11 cellular contexts compared by ENCODE assay signal in genomic region chr15:55256281-55257013, GRCh38. TPM values are rescaled to one million over a fixed set of nuclear protein-coding genes. Genes with fewer than 3 reads are reported as not detected.
DNase-seq lines count a peak whose midpoint lies in the region; ATAC-seq and TF ChIP-seq lines count a peak whose summit lies in the region.
"Had no signal": no experiment of that assay in that cellular context is flagged by ENCODE, and none has a peak within 500 bp of the region (broad histone marks: within the 10 kb centered on the region; RNA-seq: fewer than 3 reads in every experiment).

No MANE protein-coding gene starts in this region.

- no peak for TF ChIP-seq CTCF in natural killer cell (IDR thresholded peaks at IDR 0.05)

- peak overlapping the region; percentile 77 for H3K4me3 Mint-ChIP-seq in activated naive CD8-positive, alpha-beta T cell treated with anti-CD3 and anti-CD28 coated beads for 36 hours
- peak overlapping the region; percentile 87 for H3K4me3 Mint-ChIP-seq in natural killer cell

- H3K36me3 Mint-ChIP-seq in activated naive CD8-positive, alpha-beta T cell treated with anti-CD3 and anti-CD28 coated beads for 36 hours, result peaks cover 66% of the 10 kb centered on the region
- no peaks in the 10 kb centered on the region for H3K36me3 Mint-ChIP-seq in natural killer cell

- peaks cover 67% of the 10 kb centered on the region for H3K4me1 Mint-ChIP-seq in activated naive CD8-positive, alpha-beta T cell treated with anti-CD3 and anti-CD28 coated beads for 36 hours
- H3K4me1 Mint-ChIP-seq in natural killer cell, result peaks cover 62 to 70% of the 10 kb centered on the region in 2 donors

- H3K27me3 Mint-ChIP-seq in activated naive CD8-positive, alpha-beta T cell treated with anti-CD3 and anti-CD28 coated beads for 36 hours, result no peaks in the 10 kb centered on the region
- H3K27me3 Mint-ChIP-seq in natural killer cell (ENCODE audit: low read depth in 2 of 2), result no peaks in the 10 kb centered on the region

- ATAC-seq in GM18502 (IDR thresholded peaks at IDR 0.05; ENCODE audit: poor library complexity, unreplicated experiment) (peak; percentile 20), HG02678 (IDR thresholded peaks at IDR 0.05; ENCODE audit: unreplicated experiment) (peak; percentile 28), natural killer cell (no peak), GM19467 (IDR thresholded peaks at IDR 0.05; ENCODE audit: unreplicated experiment) (no peak)

- no peak for DNase-seq in activated naive CD8-positive, alpha-beta T cell treated with anti-CD3 and anti-CD28 coated beads for 36 hours
- DNase-seq in natural killer cell (no peak), cortex of kidney (lab: John Stamatoyannopoulos, UW) (no peak), NK-92 (lab: John Stamatoyannopoulos, UW; ENCODE audit: unreplicated experiment) (no peak), DMS53 treated with DMSO at 0.1 percent for 48 hours (lab: John Stamatoyannopoulos, UW; ENCODE audit: unreplicated experiment) (no peak)
- DNase-seq: DMS79 treated with DMSO at 0.1 percent for 48 hours, NCI-H774, SW 1271 had no signal

- H3K9me3 Mint-ChIP-seq in activated naive CD8-positive, alpha-beta T cell treated with anti-CD3 and anti-CD28 coated beads for 36 hours, result peaks cover 4% of the 10 kb centered on the region
- H3K9me3 Mint-ChIP-seq in natural killer cell, result no peaks in the 10 kb centered on the region

- H3K27ac Mint-ChIP-seq in activated naive CD8-positive, alpha-beta T cell treated with anti-CD3 and anti-CD28 coated beads for 36 hours, result peak overlapping the region; percentile 94
- peak overlapping the region; percentile 91 to 92 for H3K27ac Mint-ChIP-seq in natural killer cell

- intact Hi-C loops in natural killer cell (cut with micrococcal nuclease), result loop anchor here (5.0 kb wide), 1 partner anchor 34 kb away; no protein-coding TSS in a partner anchor

RNA-seq across cellular contexts. Expression of gene RAB27A, which starts 33.2 kb away (rescaled TPM):
- total RNA-seq in activated naive CD8-positive, alpha-beta T cell treated with anti-CD3 and anti-CD28 coated beads for 36 hours, result 10 to 100 TPM; 82.2 to 91.0 TPM
- 100 to 1,000 TPM in 1 of 3 donors, 10 to 100 TPM in 2; 90.0 to 111 (median 98.1) TPM for total RNA-seq in natural killer cell

RNA-seq across cellular contexts. Expression of gene RSL24D1, which starts 59.7 kb away (rescaled TPM):
- total RNA-seq in activated naive CD8-positive, alpha-beta T cell treated with anti-CD3 and anti-CD28 coated beads for 36 hours, result 100 to 1,000 TPM; 179 to 181 TPM
- 100 to 1,000 TPM in 2 of 3 donors, 10 to 100 TPM in 1; 97.4 to 102 (median 102) TPM for total RNA-seq in natural killer cell

Comparison
In these comparisons a context has a peak if more than half of its experiments do, and no peak if none do; other contexts are left out.
1. ATAC-seq: peak in GM18502 (single experiment) and HG02678 (single experiment); none in natural killer cell (0 of 3) and GM19467 (single experiment).